In genomic region chr17:1803280-1803679, GRCh38 we compare ENCODE assay signal across 26 cellular contexts.
"Had no signal": no experiment of that assay in that cellular context is flagged by ENCODE, and none has a peak within 500 bp of the region (broad histone marks: within the 10 kb centered on the region; RNA-seq: fewer than 3 reads in every experiment).

No MANE protein-coding gene starts in this region.

- DNase-seq: activated CD4-positive, alpha-beta T cell treated with anti-CD3 and anti-CD28 coated beads for 4 hours; activated CD8-positive, alpha-beta memory T cell treated with anti-CD3 and anti-CD28 coated beads, Interleukin-2, amount 50 U/mL, for 48 hours; activated CD8-positive, alpha-beta T cell treated with anti-CD3 and anti-CD28 coated beads, Interleukin-2, amount 10 ng/mL, durations not matched to agents 7 days and 5 days; activated effector memory CD4-positive, alpha-beta T cell treated with Interleukin-2 at 50 U/mL for 16 hours; activated naive CD4-positive, alpha-beta T cell; activated T-cell treated with anti-CD3 and anti-CD28 coated beads, Interleukin-2, amount 50 U/mL, for 1 hour; aorta; IMR-90; Kasumi-1; KBM-7; NCI-H1048; NCI-H146; NCI-H187 treated with DMSO at 0.1 percent for 48 hours; NCI-H2171; NCI-H2227 treated with DMSO at 0.1 percent for 48 hours; NCI-H446 treated with DMSO at 0.1 percent for 48 hours; NCI-H526 treated with DMSO at 0.1 percent for 48 hours; OCI-M1; Right ventricle myocardium superior; RPMI8226; SJCRH30; SK-N-SH; T-helper 1 cell had no signal

- ATAC-seq: activated CD8-positive, alpha-beta T cell treated with anti-CD3 and anti-CD28 coated beads, Interleukin-2, amount 10 ng/mL, durations not matched to agents 7 days and 5 days; Panc1 had no signal

- H3K4me3 ChIP-seq: breast epithelium, SJCRH30 had no signal

- H3K36me3 ChIP-seq: breast epithelium had no signal

- H3K4me2 ChIP-seq: SK-N-SH had no signal

- H3K27ac ChIP-seq: breast epithelium, SJCRH30, VCaP had no signal

- H3K9me3 ChIP-seq: breast epithelium, SJCRH30, SK-N-SH had no signal

- H3K27me3 ChIP-seq: breast epithelium, SJCRH30 had no signal

- H3K4me1 ChIP-seq: breast epithelium, SJCRH30 had no signal

- H3K9ac ChIP-seq: SK-N-SH had no signal
